ENCODE assay signal across 1 cellular context in the genomic region with DNA sequence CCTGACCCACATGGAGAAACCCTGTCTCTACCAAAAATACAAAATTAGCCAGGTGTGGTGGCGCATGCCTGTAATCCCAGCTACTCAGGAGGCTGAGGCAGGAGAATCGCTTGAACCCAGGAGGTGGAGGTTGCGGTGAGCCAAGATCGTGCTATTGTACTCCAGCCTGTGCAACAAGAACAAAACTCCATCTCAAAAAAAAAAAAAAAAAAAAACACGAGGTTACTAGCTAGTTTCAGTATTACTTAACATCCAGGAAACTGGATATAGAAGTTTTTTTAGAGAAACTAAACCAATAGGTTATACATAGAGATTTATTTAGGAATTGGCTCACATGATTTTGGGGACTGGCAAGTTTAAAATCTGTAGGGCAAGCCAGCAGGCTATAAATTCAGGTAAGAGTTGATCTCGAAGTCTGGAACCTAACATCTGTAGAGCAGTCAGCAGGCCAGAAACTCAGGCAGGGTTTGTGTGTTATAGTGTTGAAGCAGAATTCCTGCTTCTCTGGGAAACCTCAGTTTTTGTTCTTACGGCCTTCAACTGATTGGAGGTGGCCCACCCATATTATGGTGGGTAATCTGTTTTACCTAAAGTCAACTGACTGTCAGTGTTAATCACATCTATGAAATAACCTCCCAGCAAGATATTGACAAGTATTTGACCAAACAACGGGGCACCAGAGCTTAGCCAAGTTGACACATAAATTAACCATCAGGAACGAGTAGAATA. TPM values are rescaled to one million over a fixed set of nuclear protein-coding genes. Genes with fewer than 3 reads are reported as not detected.
"Had no signal": no experiment of that assay in that cellular context is flagged by ENCODE, and none has a peak within 500 bp of the region (broad histone marks: within the 10 kb centered on the region; RNA-seq: fewer than 3 reads in every experiment).

No MANE protein-coding gene starts in this region.

RNA-seq across cellular contexts. Expression of a gene that starts 3.8 kb away (rescaled TPM):
- total RNA-seq: activated CD8-positive, alpha-beta T cell treated with anti-CD3 and anti-CD28 coated beads for 36 hours had no signal
